16 cellular contexts compared by ENCODE assay signal in genomic region chr15:65408370-65409283, GRCh38. TPM values are rescaled to one million over a fixed set of nuclear protein-coding genes. Genes with fewer than 3 reads are reported as not detected.
DNase-seq lines count a peak whose midpoint lies in the region; FAIRE-seq and TF ChIP-seq lines count a peak whose summit lies in the region.
"Had no signal": no experiment of that assay in that cellular context is flagged by ENCODE, and none has a peak within 500 bp of the region (broad histone marks: within the 10 kb centered on the region; RNA-seq: fewer than 3 reads in every experiment).

No MANE protein-coding gene starts in this region.

- FAIRE-seq in endothelial cell of umbilical vein (lab: Jason Lieb, UNC), result no peak

- DNase-seq in MG63 (peak; percentile 15), endothelial cell of umbilical vein (ENCODE audit: low read depth, low spot score) (peak; percentile 26), renal cortical epithelial cell (ENCODE audit: low read depth) (peak; percentile 68), GM03348 (ENCODE audit: low spot score) (no peak), GF-D8 (lab: John Stamatoyannopoulos, UW) (no peak), G401 (ENCODE audit: low spot score) (no peak), medulla oblongata (ENCODE audit: extremely low spot score) (no peak)
- DNase-seq: activated CD4-positive, alpha-beta T cell treated with anti-CD3 and anti-CD28 coated beads, Interleukin-2, amount 50 U/mL, for 4 hours; AML-193; amygdala; dorsolateral prefrontal cortex; sigmoid colon; stomach had no signal

- intact Hi-C loops in endothelial cell of umbilical vein (cut with micrococcal nuclease), result no loop called here

- BruUV-seq in endothelial cell of umbilical vein (replicated peaks; lab: Mats Ljungman, UMichigan), result no TSS peak

- H3K9me3 ChIP-seq in BLaER1, result no peaks in the 10 kb centered on the region
- no peaks in the 10 kb centered on the region for H3K9me3 ChIP-seq in MG63
- no peaks in the 10 kb centered on the region for H3K9me3 ChIP-seq in endothelial cell of umbilical vein (replicated peaks; ENCODE audit: control insufficient read depth, insufficient read depth, low read length)
- H3K9me3 ChIP-seq: neutrophil, sigmoid colon, stomach had no signal

- H3K9ac ChIP-seq in BLaER1 (no peak overlapping the region), endothelial cell of umbilical vein (replicated peaks; ENCODE audit: extremely low read depth, insufficient read depth, low read length) (no peak overlapping the region)

- TF ChIP-seq CTCF in endothelial cell of umbilical vein (IDR thresholded peaks at IDR 0.05; ENCODE audit: extremely low read depth in 1 of 2, insufficient read depth in 1 of 2, low read depth in 1 of 2, low read length in 2 of 2), result no peak

- H3K36me3 ChIP-seq in BLaER1 (no peaks in the 10 kb centered on the region), MG63 (no peaks in the 10 kb centered on the region), endothelial cell of umbilical vein (ENCODE audit: control insufficient read depth in 2 of 2, extremely low read depth in 1 of 2, insufficient read depth in 2 of 2, low read length in 2 of 2) (no peaks in the 10 kb centered on the region)
- H3K36me3 ChIP-seq: neutrophil, sigmoid colon, stomach had no signal

- H3K4me1 ChIP-seq in BLaER1 (peaks cover 52% of the 10 kb centered on the region), endothelial cell of umbilical vein (ENCODE audit: control insufficient read depth, extremely low read depth, insufficient read depth, low read length) (no peaks in the 10 kb centered on the region)
- H3K4me1 ChIP-seq: sigmoid colon, stomach had no signal

- H3K4me2 ChIP-seq in BLaER1 (peak overlapping the region; percentile 84), endothelial cell of umbilical vein (ENCODE audit: insufficient read depth, low read length) (no peak overlapping the region)

- no peaks in the 10 kb centered on the region for H3K79me2 ChIP-seq in endothelial cell of umbilical vein (ENCODE audit: control insufficient read depth, insufficient read depth, low read length)

- POLR2A ChIA-PET in endothelial cell of umbilical vein (lab: Charles Lee), result no interaction called here

- no peak for TF ChIP-seq POLR2A in endothelial cell of umbilical vein (IDR thresholded peaks at IDR 0.05; ENCODE audit: low read depth, low read length)

- CTCF ChIA-PET in endothelial cell of umbilical vein (lab: Charles Lee), result interaction anchor here (3.1 kb wide), 1 partner anchor 9 kb away, joined by 18 read pairs; no protein-coding TSS in a partner anchor

- H3K9me1 ChIP-seq in endothelial cell of umbilical vein (replicated peaks; ENCODE audit: control insufficient read depth, extremely low read depth, insufficient read depth, low read length), result no peaks in the 10 kb centered on the region

- dilution Hi-C loops in endothelial cell of umbilical vein (cut with MboI; ENCODE audit: extremely low pct_ligation_motif_present, low sequenced_read_pairs), result no loop called here

- H2AFZ ChIP-seq in endothelial cell of umbilical vein (ENCODE audit: low read depth, low read length), result no peak overlapping the region

- H3K27me3 ChIP-seq in BLaER1 (no peaks in the 10 kb centered on the region), MG63 (no peaks in the 10 kb centered on the region), endothelial cell of umbilical vein (ENCODE audit: control insufficient read depth in 2 of 2, insufficient read depth in 2 of 2, low read length in 2 of 2) (peaks cover 4 to 25% of the 10 kb centered on the region in 2 experiments)
- H3K27me3 ChIP-seq: dorsolateral prefrontal cortex, sigmoid colon had no signal

- H3K27ac ChIP-seq in BLaER1, result no peak overlapping the region
- no peak overlapping the region for H3K27ac ChIP-seq in endothelial cell of umbilical vein (ENCODE audit: insufficient read depth, low read depth, low read length)
- H3K27ac ChIP-seq: dorsolateral prefrontal cortex, neutrophil, sigmoid colon had no signal

- no peak overlapping the region for H3K4me3 ChIP-seq in BLaER1
- H3K4me3 ChIP-seq in MG63, result no peak overlapping the region
- H3K4me3 ChIP-seq in endothelial cell of umbilical vein (replicated peaks in 1 of 3; ENCODE audit: insufficient read depth in 1 of 3, low read depth in 1 of 3, low read length in 3 of 3), result no peak overlapping the region
- H3K4me3 ChIP-seq: dorsolateral prefrontal cortex, lung, sigmoid colon, stomach had no signal

- H4K20me1 ChIP-seq in BLaER1 (no peaks in the 10 kb centered on the region), endothelial cell of umbilical vein (replicated peaks; ENCODE audit: control insufficient read depth, extremely low read depth, insufficient read depth, low read length) (no peaks in the 10 kb centered on the region)

- in situ Hi-C loops in G401 (cut with HindIII; ENCODE audit: low sequenced_read_pairs), result no loop called here

TF ChIP-seq in endothelial cell of umbilical vein, 7 proteins besides CTCF, POLR2A, EP300 and RAD21:
- TF ChIP-seq POLR2AphosphoS5 (IDR thresholded peaks at IDR 0.05; ENCODE audit: insufficient read depth, low read depth, low read length), result no peak
- TF ChIP-seq, protein P1, sequence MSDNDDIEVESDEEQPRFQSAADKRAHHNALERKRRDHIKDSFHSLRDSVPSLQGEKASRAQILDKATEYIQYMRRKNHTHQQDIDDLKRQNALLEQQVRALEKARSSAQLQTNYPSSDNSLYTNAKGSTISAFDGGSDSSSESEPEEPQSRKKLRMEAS (IDR thresholded peaks at IDR 0.05; ENCODE audit: insufficient read depth, insufficient read length), result no peak
- no peak for TF ChIP-seq EZH2 (IDR thresholded peaks at IDR 0.05; ENCODE audit: borderline replicate concordance, low read depth, low read length, severe bottlenecking)
- TF ChIP-seq GATA2 (IDR thresholded peaks at IDR 0.05; ENCODE audit: insufficient read depth, insufficient read length, low read depth, low read length), result no peak
- no peak for TF ChIP-seq JUN (IDR thresholded peaks at IDR 0.05; ENCODE audit: borderline replicate concordance, insufficient read depth, insufficient read length, low read depth)
- no peak for TF ChIP-seq FOS (IDR thresholded peaks at IDR 0.05; ENCODE audit: borderline replicate concordance, insufficient read depth, low read length)
- no peak for TF ChIP-seq MYC (IDR thresholded peaks at IDR 0.05; ENCODE audit: low read depth, low read length)

RNA-seq across cellular contexts. Expression of gene IGDCC4, which starts 14.1 kb away (rescaled TPM):
- total RNA-seq in MG63 (2014; rRNA removed; shearing (Covaris generic); ENCODE audit: low replicate concordance), result 1.1 and 3.0 TPM in 2 replicates
- total RNA-seq in endothelial cell of umbilical vein, result 0.07 and 0.60 TPM in 2 replicates
- 0.06 and 0.07 TPM in 2 replicates for polyA plus RNA-seq in endothelial cell of umbilical vein
- 0.04 and 0.06 TPM in 2 replicates for polyA plus RNA-seq in endothelial cell of umbilical vein (2011; cell fraction: cytosol; rRNA removed)
- 0.40 and 0.43 TPM in 2 replicates for polyA plus RNA-seq in endothelial cell of umbilical vein (2011; cell fraction: nucleus; rRNA removed)
- 0.12 and 0.14 TPM in 2 replicates for polyA plus RNA-seq in endothelial cell of umbilical vein (2012)
- 0.24 and 0.30 TPM in 2 replicates for polyA minus RNA-seq in endothelial cell of umbilical vein
- not detected for polyA minus RNA-seq in endothelial cell of umbilical vein (2011; cell fraction: cytosol; rRNA and poly(A)+ RNA removed)
- polyA minus RNA-seq in endothelial cell of umbilical vein (2011; cell fraction: nucleus; rRNA and poly(A)+ RNA removed), result 0.10 and 0.48 TPM in 2 replicates
- 24.1 and 58.2 TPM in 2 replicates for total RNA-seq in renal cortical epithelial cell
- total RNA-seq in G401 (2014; rRNA removed; shearing (Covaris generic)), result 2.5 and 3.0 TPM in 2 replicates

RNA-seq across cellular contexts. Expression of gene IGDCC3, which starts 30.8 kb away (rescaled TPM):
- total RNA-seq in MG63 (2014; rRNA removed; shearing (Covaris generic); ENCODE audit: low replicate concordance), result not detected in 2 replicates
- total RNA-seq in endothelial cell of umbilical vein (not detected in 2 replicates), renal cortical epithelial cell (0.05 TPM in 1 of 2 replicates, not detected in the other)
- polyA plus RNA-seq in endothelial cell of umbilical vein, result 0.03 TPM in 1 of 2 replicates, not detected in the other
- polyA plus RNA-seq in endothelial cell of umbilical vein (2011; cell fraction: cytosol; rRNA removed), result 0.06 TPM in 1 of 2 replicates, not detected in the other
- polyA plus RNA-seq in endothelial cell of umbilical vein (2011; cell fraction: nucleus; rRNA removed), result 0.07 and 0.14 TPM in 2 replicates
- not detected in 2 replicates for polyA plus RNA-seq in endothelial cell of umbilical vein (2012)
- polyA minus RNA-seq in endothelial cell of umbilical vein, result not detected in 2 replicates
- not detected for polyA minus RNA-seq in endothelial cell of umbilical vein (2011; cell fraction: cytosol; rRNA and poly(A)+ RNA removed)
- 0.29 TPM in 1 of 2 replicates, not detected in the other for polyA minus RNA-seq in endothelial cell of umbilical vein (2011; cell fraction: nucleus; rRNA and poly(A)+ RNA removed)
- total RNA-seq in G401 (2014; rRNA removed; shearing (Covaris generic)), result 7.9 and 20.1 TPM in 2 replicates
- polyA plus RNA-seq: lung had no signal

Comparison
In these comparisons a context has a peak if more than half of its experiments do, and no peak if none do; other contexts are left out.
1. DNase-seq: peak in MG63 (single experiment), endothelial cell of umbilical vein (single experiment) and renal cortical epithelial cell (single experiment); none in GM03348 (single experiment), GF-D8 (single experiment), G401 (single experiment) and medulla oblongata (single experiment).